8 cellular contexts compared by ENCODE assay signal in genomic region chr5:138438724-138439536, GRCh38. TPM values are rescaled to one million over a fixed set of nuclear protein-coding genes. Genes with fewer than 3 reads are reported as not detected.
A peak's percentile ranks its signal among the peaks of the same experiment; 100 is the strongest.
DNase-seq lines count a peak whose midpoint lies in the region; ATAC-seq and TF ChIP-seq lines count a peak whose summit lies in the region.

Gene REEP2 (plus strand): TSS chr5:138439057. CDS start chr5:138439209, 152 bp downstream.

- peaks cover 14% of the 10 kb centered on the region for H3K36me3 ChIP-seq in CD8-positive, alpha-beta T cell (ENCODE audit: insufficient read depth, low read length)
- H3K36me3 ChIP-seq in brain microvascular endothelial cell (replicated peaks) (peaks cover 14% of the 10 kb centered on the region), smooth muscle cell (ENCODE audit: low read depth) (peaks cover 10% of the 10 kb centered on the region)

- peak within 1 kb of the TSS; percentile 96 for H3K4me2 ChIP-seq in smooth muscle cell

- no peaks in the 10 kb centered on the region for H3K9me3 ChIP-seq in CD8-positive, alpha-beta T cell (ENCODE audit: low read length)
- H3K9me3 ChIP-seq in iPS-18c (ENCODE audit: control insufficient read depth, insufficient read depth, low read length) (no peaks in the 10 kb centered on the region), smooth muscle cell (replicated peaks; ENCODE audit: low read depth) (no peaks in the 10 kb centered on the region)

- peak; percentile 12 to 62 (median 41) for DNase-seq in CD8-positive, alpha-beta T cell
- DNase-seq in LHCN-M2 (ENCODE audit: low read depth) (peak; percentile 53), T-helper 9 cell (peak; percentile 46), brain microvascular endothelial cell (no peak), smooth muscle cell (lab: John Stamatoyannopoulos, UW; ENCODE audit: unreplicated experiment) (no peak), dedifferentiated amniotic fluid mesenchymal stem cell (ENCODE audit: extremely low spot score) (no peak)

- POLR2A ChIA-PET in CD8-positive, alpha-beta T cell (lab: Charles Lee): interaction anchor here (0.8 kb wide), 1 partner anchor 84 kb away, joined by 3 read pairs; no protein-coding TSS in a partner anchor

- H3K27me3 Mint-ChIP-seq in CD8-positive, alpha-beta T cell (ENCODE audit: low read depth): no peaks in the 10 kb centered on the region

- H3F3A ChIP-seq in smooth muscle cell (ENCODE audit: low read depth): peaks cover 4% of the 10 kb centered on the region

- CTCF ChIA-PET in CD8-positive, alpha-beta T cell (lab: Charles Lee): interaction anchor here (3.0 kb wide), 2 partner anchors 9 to 65 kb away, joined by 12 to 25 read pairs; no protein-coding TSS in a partner anchor

- H3K9ac ChIP-seq in smooth muscle cell (ENCODE audit: low read depth): peak within 1 kb of the TSS; percentile 25

- H3K4me3 ChIP-seq in CD8-positive, alpha-beta T cell (ENCODE audit: low read depth, low read length): peak within 1 kb of the TSS; percentile 34
- H3K4me3 ChIP-seq in brain microvascular endothelial cell (ENCODE audit: low read depth, low read length) (peak within 1 kb of the TSS; percentile 63), iPS-18c (ENCODE audit: insufficient read depth, low read depth, low read length) (peak within 1 kb of the TSS; percentile 57), smooth muscle cell (peak within 1 kb of the TSS; percentile 68)

- peaks cover 27% of the 10 kb centered on the region for H3K36me3 Mint-ChIP-seq in CD8-positive, alpha-beta T cell

- no peak within 1 kb of the TSS for H2AFZ ChIP-seq in smooth muscle cell (ENCODE audit: low read depth)

- H3K9me3 Mint-ChIP-seq in CD8-positive, alpha-beta T cell: no peaks in the 10 kb centered on the region

- intact Hi-C loops in CD8-positive, alpha-beta T cell (cut with DNase I, micrococcal nuclease): no loop called here

- H3K27ac ChIP-seq in CD8-positive, alpha-beta T cell (ENCODE audit: low read depth, low read length): no peak within 1 kb of the TSS
- H3K27ac ChIP-seq in brain microvascular endothelial cell: no peak within 1 kb of the TSS
- H3K27ac ChIP-seq in smooth muscle cell (ENCODE audit: low read depth): no peak within 1 kb of the TSS

- ATAC-seq in CD8-positive, alpha-beta T cell: peak; percentile 90
- peak; percentile 75 for ATAC-seq in GM21390 (IDR thresholded peaks at IDR 0.05; ENCODE audit: unreplicated experiment)

- peak within 1 kb of the TSS; percentile 83 for H3K4me3 Mint-ChIP-seq in CD8-positive, alpha-beta T cell

- H3K4me1 Mint-ChIP-seq in CD8-positive, alpha-beta T cell (ENCODE audit: low read depth): peaks cover 17% of the 10 kb centered on the region

- peaks cover 5% of the 10 kb centered on the region for H4K20me1 ChIP-seq in smooth muscle cell (ENCODE audit: low read depth)

- H3K27ac Mint-ChIP-seq in CD8-positive, alpha-beta T cell: no peak within 1 kb of the TSS

- in situ Hi-C loops in brain microvascular endothelial cell (cut with HindIII; ENCODE audit: low pct_ligation_motif_present, low sequenced_read_pairs): no loop called here

- no peak for TF ChIP-seq CTCF in CD8-positive, alpha-beta T cell (IDR thresholded peaks at IDR 0.05)
- TF ChIP-seq CTCF in brain microvascular endothelial cell (IDR thresholded peaks at IDR 0.05; ENCODE audit: low read depth, low read length, missing control alignments): no peak
- no peak for TF ChIP-seq CTCF in smooth muscle cell (IDR thresholded peaks at IDR 0.05; ENCODE audit: borderline replicate concordance, insufficient read depth, poor library complexity, severe bottlenecking)

- peaks cover 13% of the 10 kb centered on the region for H3K4me1 ChIP-seq in CD8-positive, alpha-beta T cell (ENCODE audit: insufficient read depth, low read length)
- peaks cover 10% of the 10 kb centered on the region for H3K4me1 ChIP-seq in smooth muscle cell (ENCODE audit: low read depth)

- H3K79me2 ChIP-seq in smooth muscle cell (ENCODE audit: low read depth): no peaks in the 10 kb centered on the region

- H3K27me3 ChIP-seq in CD8-positive, alpha-beta T cell (ENCODE audit: insufficient read depth, low read length): no peaks in the 10 kb centered on the region
- H3K27me3 ChIP-seq in brain microvascular endothelial cell (replicated peaks) (no peaks in the 10 kb centered on the region), smooth muscle cell (ENCODE audit: low read depth) (no peaks in the 10 kb centered on the region)

- WGBS in smooth muscle cell (ENCODE audit: low lambda C conversion rate): 4% methylated on average over 30 of the region's 68 CpGs

RNA-seq across cellular contexts. Expression of gene REEP2, which starts in this region (rescaled TPM):
- total RNA-seq in CD8-positive, alpha-beta T cell: under 1 TPM in 1 of 2 experiments, not detected in 1; 0.19 TPM
- 9.0 and 11.0 TPM in 2 replicates for total RNA-seq in LHCN-M2 (2014; rRNA removed)
- polyA plus RNA-seq in LHCN-M2 (2012): 9.1 TPM
- 4.0 and 4.3 TPM in 2 replicates for total RNA-seq in smooth muscle cell
- polyA plus RNA-seq in smooth muscle cell: 5.4 and 7.7 TPM in 2 replicates

Comparison
In these comparisons a context has a peak if more than half of its experiments do, and no peak if none do; other contexts are left out.
1. Peak in DNase-seq, ATAC-seq and H3K4me3 ChIP-seq in CD8-positive, alpha-beta T cell; RNA of the gene not detected or under 1 TPM.
2. DNase-seq: peak in LHCN-M2 (single experiment) and T-helper 9 cell (single experiment); none in brain microvascular endothelial cell (single experiment), smooth muscle cell (single experiment) and dedifferentiated amniotic fluid mesenchymal stem cell (single experiment).
3. Peak in every context shown above with its lines, with median percentiles within 50 percentile points of each other: H3K4me3 ChIP-seq.